Comparison of ENCODE assay signal across 10 cellular contexts in genomic region chr11:86115542-86116385, GRCh38. TPM values are rescaled to one million over a fixed set of nuclear protein-coding genes. Genes with fewer than 3 reads are reported as not detected.
DNase-seq lines count a peak whose midpoint lies in the region; ATAC-seq and FAIRE-seq lines count a peak whose summit lies in the region.
"Had no signal": no experiment of that assay in that cellular context is flagged by ENCODE, and none has a peak within 500 bp of the region (broad histone marks: within the 10 kb centered on the region; RNA-seq: fewer than 3 reads in every experiment).

No MANE protein-coding gene starts in this region.

- no peaks in the 10 kb centered on the region for H3K27me3 ChIP-seq in stomach smooth muscle (ENCODE audit: control insufficient read depth in 1 of 2, insufficient read depth in 2 of 2, low read length in 2 of 2)
- H3K27me3 ChIP-seq: BLaER1 had no signal

- H3K9me3 ChIP-seq in stomach smooth muscle (ENCODE audit: control insufficient read depth in 2 of 2, low read length in 2 of 2): no peaks in the 10 kb centered on the region
- H3K9me3 ChIP-seq: BLaER1 had no signal

- no peaks in the 10 kb centered on the region for H3K9me3 Mint-ChIP-seq in activated CD8-positive, alpha-beta memory T cell treated with anti-CD3 and anti-CD28 coated beads, Interleukin-2, amount 10 ng/mL, durations not matched to agents 7 days and 5 days (ENCODE audit: low read depth)

- H3K36me3 ChIP-seq in stomach smooth muscle (ENCODE audit: control insufficient read depth in 2 of 2, insufficient read depth in 2 of 2, low read length in 2 of 2): no peaks in the 10 kb centered on the region
- H3K36me3 ChIP-seq: BLaER1 had no signal

- DNase-seq in activated CD8-positive, alpha-beta memory T cell treated with anti-CD3 and anti-CD28 coated beads, Interleukin-2, amount 10 ng/mL, durations not matched to agents 7 days and 5 days: no peak
- no peak for DNase-seq in activated CD8-positive, alpha-beta memory T cell treated with anti-CD3 and anti-CD28 coated beads, Interleukin-2, amount 50 U/mL, for 4 hours
- DNase-seq in amniotic epithelial cell (ENCODE audit: low read depth) (peak; percentile 89), HTR-8/SVneo (ENCODE audit: insufficient read length, low spot score) (no peak), islet precursor cell (no peak), iPS-NIHi11 (ENCODE audit: low spot score) (no peak)

- H3K36me3 Mint-ChIP-seq in activated CD8-positive, alpha-beta memory T cell treated with anti-CD3 and anti-CD28 coated beads, Interleukin-2, amount 10 ng/mL, durations not matched to agents 7 days and 5 days: no peaks in the 10 kb centered on the region

- peaks cover 32% of the 10 kb centered on the region for H3K4me1 Mint-ChIP-seq in activated CD8-positive, alpha-beta memory T cell treated with anti-CD3 and anti-CD28 coated beads, Interleukin-2, amount 10 ng/mL, durations not matched to agents 7 days and 5 days

- no peak for FAIRE-seq in HTR-8/SVneo (lab: Jason Lieb, UNC)

- H3K9ac ChIP-seq in stomach smooth muscle (ENCODE audit: low read length in 2 of 2): peak overlapping the region in 1 of 2 donors; percentile 1
- H3K9ac ChIP-seq: BLaER1 had no signal

- CTCF ChIA-PET in activated CD8-positive, alpha-beta memory T cell treated with anti-CD3 and anti-CD28 coated beads, Interleukin-2, amount 10 ng/mL, durations not matched to agents 7 days and 5 days (lab: Charles Lee): interaction anchor here (0.9 to 2.9 kb wide), 7 partner anchors 17 to 103 kb away, joined by 3 to 12 read pairs (median 3); no protein-coding TSS in a partner anchor

- H3K4me1 ChIP-seq in stomach smooth muscle (ENCODE audit: control insufficient read depth, insufficient read depth, low read length): peaks cover 11% of the 10 kb centered on the region
- H3K4me1 ChIP-seq: BLaER1 had no signal

- ATAC-seq in activated CD8-positive, alpha-beta memory T cell treated with anti-CD3 and anti-CD28 coated beads, Interleukin-2, amount 10 ng/mL, durations not matched to agents 7 days and 5 days: peak; percentile 43
- ATAC-seq in HG03108 (IDR thresholded peaks at IDR 0.05; ENCODE audit: unreplicated experiment): peak; percentile 7

- peak overlapping the region; percentile 11 for H3K4me3 Mint-ChIP-seq in activated CD8-positive, alpha-beta memory T cell treated with anti-CD3 and anti-CD28 coated beads, Interleukin-2, amount 10 ng/mL, durations not matched to agents 7 days and 5 days

- peak overlapping the region; percentile 70 for H3K27ac Mint-ChIP-seq in activated CD8-positive, alpha-beta memory T cell treated with anti-CD3 and anti-CD28 coated beads, Interleukin-2, amount 10 ng/mL, durations not matched to agents 7 days and 5 days

- H3K27ac ChIP-seq in stomach smooth muscle (ENCODE audit: low read length): peak overlapping the region; percentile 6
- H3K27ac ChIP-seq: BLaER1, SK-N-MC had no signal

- no peak overlapping the region for H3K4me3 ChIP-seq in stomach smooth muscle (ENCODE audit: low read length in 2 of 2)
- H3K4me3 ChIP-seq: BLaER1, SK-N-MC had no signal

- no peaks in the 10 kb centered on the region for H3K27me3 Mint-ChIP-seq in activated CD8-positive, alpha-beta memory T cell treated with anti-CD3 and anti-CD28 coated beads, Interleukin-2, amount 10 ng/mL, durations not matched to agents 7 days and 5 days

RNA-seq across cellular contexts. Expression of gene PICALM, which starts 46.9 kb away (rescaled TPM):
- total RNA-seq in activated CD8-positive, alpha-beta memory T cell treated with anti-CD3 and anti-CD28 coated beads, Interleukin-2, amount 10 ng/mL, durations not matched to agents 7 days and 5 days: 100 to 1,000 TPM; 123 to 166 TPM
